ENCODE assay signal across 18 cellular contexts in genomic region chr2:85383850-85384249, GRCh38. TPM values are rescaled to one million over a fixed set of nuclear protein-coding genes. Genes with fewer than 3 reads are reported as not detected.
A peak's percentile ranks its signal among the peaks of the same experiment; 100 is the strongest.
DNase-seq lines count a peak whose midpoint lies in the region; ATAC-seq and TF ChIP-seq lines count a peak whose summit lies in the region.
"Had no signal": no experiment of that assay in that cellular context is flagged by ENCODE, and none has a peak within 500 bp of the region (broad histone marks: within the 10 kb centered on the region; RNA-seq: fewer than 3 reads in every experiment).

No MANE protein-coding gene starts in this region.

- 84 to 96% (median 87%) methylated on average over 4 of the region's 4 CpGs for WGBS in psoas muscle, 3 donors
- WGBS in stomach, 5 donors: 73 to 82% (median 77%) methylated on average over 4 of the region's 4 CpGs

- no peak for ATAC-seq in CD4-positive, alpha-beta T cell (ENCODE audit: poor library complexity)
- ATAC-seq in T-helper 17 cell (no peak), psoas muscle (no peak), GM21737 (IDR thresholded peaks at IDR 0.05; ENCODE audit: unreplicated experiment) (no peak)

- DNase-seq in CD4-positive, alpha-beta T cell: no peak
- no peak for DNase-seq in T-helper 17 cell
- peak; percentile 33 for DNase-seq in left kidney (ENCODE audit: low read depth, low spot score)
- DNase-seq in psoas muscle: no peak
- no peak for DNase-seq in activated effector memory CD4-positive, alpha-beta T cell treated with Interleukin-2 at 50 U/mL for 16 hours
- DNase-seq in stomach: no peak
- no peak for DNase-seq in iPS-NIHi7 (ENCODE audit: extremely low spot score)
- DNase-seq: C1 segment of cervical spinal cord, DMS79, NCI-H1105 treated with DMSO at 0.1 percent for 48 hours, NCI-H1694, NCI-H510A, NCI-H748 treated with DMSO at 0.1 percent for 48 hours, OCI-M1, RPMI8226, SIG-M5 had no signal

- intact Hi-C loops in CD4-positive, alpha-beta T cell (cut with DNase I, micrococcal nuclease): no loop called here
- intact Hi-C loops in psoas muscle (cut with DNase I): no loop called here
- intact Hi-C loops in stomach (cut with DNase I; ENCODE audit: low total_unique reads): no loop called here

- peak overlapping the region; percentile 52 for H3K27ac Mint-ChIP-seq in CD4-positive, alpha-beta T cell
- H3K27ac Mint-ChIP-seq in T-helper 17 cell: peak overlapping the region; percentile 83

- CTCF ChIA-PET in CD4-positive, alpha-beta T cell (lab: Charles Lee): no interaction called here

- no peak overlapping the region for H3K4me3 Mint-ChIP-seq in CD4-positive, alpha-beta T cell
- no peak overlapping the region for H3K4me3 Mint-ChIP-seq in T-helper 17 cell

- no peak overlapping the region for H3K27ac ChIP-seq in CD4-positive, alpha-beta T cell (ENCODE audit: low read depth, low read length)
- peak overlapping the region; percentile 27 for H3K27ac ChIP-seq in psoas muscle
- no peak overlapping the region for H3K27ac ChIP-seq in stomach

- H3K4me1 ChIP-seq in psoas muscle: no peaks in the 10 kb centered on the region
- H3K4me1 ChIP-seq in stomach: no peaks in the 10 kb centered on the region

- no peaks in the 10 kb centered on the region for H3K9me3 Mint-ChIP-seq in CD4-positive, alpha-beta T cell

- H3K9me3 ChIP-seq in CD4-positive, alpha-beta T cell (ENCODE audit: control insufficient read depth, low read length): no peaks in the 10 kb centered on the region
- H3K9me3 ChIP-seq in T-helper 17 cell (ENCODE audit: control insufficient read depth, low read length, poor library complexity, severe bottlenecking) (no peaks in the 10 kb centered on the region), psoas muscle (no peaks in the 10 kb centered on the region), stomach (no peaks in the 10 kb centered on the region)

- H3K36me3 ChIP-seq in psoas muscle (ENCODE audit: insufficient read depth in 1 of 2, low read depth in 1 of 2) (peaks cover 2 to 75% of the 10 kb centered on the region in 2 donors), stomach (peaks cover 12 to 90% (median 84%) of the 10 kb centered on the region in 4 donors)

- TF ChIP-seq EP300 in stomach (IDR thresholded peaks at IDR 0.05): no peak

- H3K27me3 ChIP-seq in CD4-positive, alpha-beta T cell (ENCODE audit: control insufficient read depth, insufficient read depth, low read length): no peaks in the 10 kb centered on the region
- H3K27me3 ChIP-seq in psoas muscle (ENCODE audit: insufficient read depth in 3 of 3, low read length in 2 of 3): no peaks in the 10 kb centered on the region
- no peaks in the 10 kb centered on the region for H3K27me3 ChIP-seq in stomach

- no peak for TF ChIP-seq POLR2A in stomach (IDR thresholded peaks at IDR 0.05)

- POLR2A ChIA-PET in CD4-positive, alpha-beta T cell (lab: Charles Lee): interaction anchor here (0.6 kb wide), 1 partner anchor 29 kb away, joined by 3 read pairs; no protein-coding TSS in a partner anchor

- no peak for TF ChIP-seq CTCF in CD4-positive, alpha-beta T cell (IDR thresholded peaks at IDR 0.05)
- no peak for TF ChIP-seq CTCF in psoas muscle (IDR thresholded peaks at IDR 0.05)
- no peak for TF ChIP-seq CTCF in stomach (IDR thresholded peaks at IDR 0.05)

- H3K4me3 ChIP-seq in psoas muscle (no peak overlapping the region), stomach (no peak overlapping the region)

- H3K4me1 Mint-ChIP-seq in CD4-positive, alpha-beta T cell (ENCODE audit: low read depth): no peaks in the 10 kb centered on the region
- H3K4me1 Mint-ChIP-seq in T-helper 17 cell: peaks cover 5% of the 10 kb centered on the region

- H3K27me3 Mint-ChIP-seq in CD4-positive, alpha-beta T cell: no peaks in the 10 kb centered on the region
- no peaks in the 10 kb centered on the region for H3K27me3 Mint-ChIP-seq in T-helper 17 cell

- H3K36me3 Mint-ChIP-seq in CD4-positive, alpha-beta T cell (ENCODE audit: low read depth): peaks cover 69% of the 10 kb centered on the region
- peaks cover 5% of the 10 kb centered on the region for H3K36me3 Mint-ChIP-seq in T-helper 17 cell (ENCODE audit: low read depth)

RNA-seq across cellular contexts. Expression of gene CAPG, which starts 26.3 kb away (rescaled TPM):
- 10 to 100 TPM; 21.7 to 23.3 TPM for total RNA-seq in CD4-positive, alpha-beta T cell
- total RNA-seq in T-helper 17 cell (10 to 100 TPM; 51.6 to 90.3 TPM), psoas muscle (10 to 100 TPM in 1 of 4 donors, 1 to 10 TPM in 3; 4.2 to 11.1 (median 8.6) TPM), stomach (100 to 1,000 TPM in 2 of 5 donors, 10 to 100 TPM in 3; 35.0 to 135 (median 50.8) TPM)
- polyA plus RNA-seq in psoas muscle (10 to 100 TPM in 1 of 3 donors, 1 to 10 TPM in 2; 2.8 to 10.2 (median 6.6) TPM), stomach (100 to 1,000 TPM; 146 to 350 (median 157) TPM)

RNA-seq across cellular contexts. Expression of gene ELMOD3, which starts 29.3 kb away (rescaled TPM):
- total RNA-seq in CD4-positive, alpha-beta T cell: 10 to 100 TPM; 13.5 to 15.3 TPM
- total RNA-seq in T-helper 17 cell (10 to 100 TPM; 20.0 to 23.2 TPM), psoas muscle (10 to 100 TPM; 16.0 to 19.2 (median 17.6) TPM), stomach (10 to 100 TPM; 16.9 to 43.8 (median 21.7) TPM)
- polyA plus RNA-seq in psoas muscle (10 to 100 TPM; 17.2 to 33.2 (median 20.4) TPM), stomach (10 to 100 TPM; 13.4 to 19.7 (median 17.0) TPM)

RNA-seq across cellular contexts. Expression of gene RETSAT, which starts 29.5 kb away (rescaled TPM):
- total RNA-seq in CD4-positive, alpha-beta T cell: 10 to 100 TPM; 19.2 to 22.2 TPM
- total RNA-seq in T-helper 17 cell: 10 to 100 TPM; 30.3 to 35.9 TPM
- 100 to 1,000 TPM in 1 of 4 donors, 10 to 100 TPM in 3; 28.3 to 115 (median 63.3) TPM for total RNA-seq in psoas muscle
- 10 to 100 TPM; 36.9 to 74.3 (median 45.6) TPM for polyA plus RNA-seq in psoas muscle
- total RNA-seq in stomach: 10 to 100 TPM; 22.2 to 90.1 (median 83.9) TPM
- 10 to 100 TPM; 11.5 to 23.9 (median 19.4) TPM for polyA plus RNA-seq in stomach

RNA-seq across cellular contexts. Expression of gene SH2D6, which starts 34.7 kb away (rescaled TPM):
- total RNA-seq in CD4-positive, alpha-beta T cell: under 1 TPM in 1 of 2 experiments, not detected in 1; 0.30 TPM
- total RNA-seq in T-helper 17 cell: under 1 TPM; 0.26 to 0.40 TPM
- 1 to 10 TPM in 1 of 4 donors, under 1 TPM in 2, not detected in 1; 0.48 to 1.4 (median 0.62) TPM for total RNA-seq in psoas muscle
- polyA plus RNA-seq in psoas muscle: 1 to 10 TPM in 1 of 3 donors, under 1 TPM in 2; 0.25 to 1.1 (median 0.77) TPM
- total RNA-seq in stomach: 10 to 100 TPM in 2 of 5 donors, 1 to 10 TPM in 1, not detected in 2; 2.2 to 14.5 (median 13.4) TPM
- polyA plus RNA-seq in stomach: 1 to 10 TPM; 1.1 to 2.3 (median 1.2) TPM
- total RNA-seq: H4 had no signal

RNA-seq across cellular contexts. Expression of gene TGOLN2, which starts 56.1 kb away (rescaled TPM):
- total RNA-seq in CD4-positive, alpha-beta T cell: 100 to 1,000 TPM; 172 to 175 TPM
- total RNA-seq in T-helper 17 cell (100 to 1,000 TPM; 122 to 125 TPM), psoas muscle (10 to 100 TPM; 35.0 to 43.0 (median 36.9) TPM), stomach (100 to 1,000 TPM; 104 to 232 (median 181) TPM)
- polyA plus RNA-seq in psoas muscle (10 to 100 TPM; 14.3 to 51.7 (median 21.9) TPM), stomach (10 to 100 TPM; 10.8 to 21.7 (median 13.0) TPM)
